In genomic region chr16:70577256-70577698, GRCh38 we compare ENCODE assay signal across 1 cellular context.
TF ChIP-seq lines count a peak whose summit lies in the region.

No MANE protein-coding gene starts in this region.

TF ChIP-seq in GM23338, 12 proteins besides CTCF, POLR2A, EP300 and RAD21 (continued from another document):
- no peak for TF ChIP-seq ZNF462 (CRISPR knock-in tag; IDR thresholded peaks at IDR 0.05)
- TF ChIP-seq EZH2phosphoT487 (IDR thresholded peaks at IDR 0.05; ENCODE audit: unreplicated experiment): no peak
- TF ChIP-seq POLR2AphosphoS5 (IDR thresholded peaks at IDR 0.05; ENCODE audit: low read depth): no peak
- no peak for TF ChIP-seq NANOG (IDR thresholded peaks at IDR 0.05; ENCODE audit: borderline replicate concordance)
TF ChIP-seq in GM23338: peak in this region for 0.
